In the genomic region with DNA sequence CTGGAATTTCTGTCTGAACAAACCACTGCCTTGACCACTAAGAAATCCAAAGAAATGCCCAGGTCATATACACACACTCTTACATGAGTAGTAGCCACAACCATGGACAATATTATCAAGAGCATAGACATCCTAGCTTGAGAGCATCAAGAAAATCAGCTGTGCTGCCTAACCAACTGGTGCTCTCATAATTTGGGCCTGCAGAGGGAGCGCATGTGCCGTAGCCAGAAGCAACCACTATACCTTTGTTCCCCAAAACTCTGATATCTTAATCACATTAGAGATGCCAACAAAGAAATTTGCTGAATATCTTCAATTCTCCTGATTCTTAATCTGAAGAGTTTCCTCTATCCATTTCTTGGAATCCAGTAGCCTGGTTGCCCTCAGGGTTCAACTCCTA, we compare ENCODE assay signal across 9 cellular contexts.
DNase-seq lines count a peak whose midpoint lies in the region; ATAC-seq, FAIRE-seq and TF ChIP-seq lines count a peak whose summit lies in the region.
"Had no signal": no experiment of that assay in that cellular context is flagged by ENCODE, and none has a peak within 500 bp of the region (broad histone marks: within the 10 kb centered on the region; RNA-seq: fewer than 3 reads in every experiment).

No MANE protein-coding gene starts in this region.

- no peak overlapping the region for H3K27ac Mint-ChIP-seq in T-helper 2 cell treated with Interferon-gamma antibody and Interleukin-4, amounts not matched to agents 5 μg/mL and 100 μg/mL, for 36 hours

- TF ChIP-seq POLR2A in HCT116 (IDR thresholded peaks at IDR 0.05; ENCODE audit: borderline replicate concordance, extremely low read depth, insufficient read depth, insufficient read length) = no peak
- no peak for TF ChIP-seq POLR2A in erythroblast (IDR thresholded peaks at IDR 0.05; ENCODE audit: low read length)

- intact Hi-C loops in HCT116 (cut with micrococcal nuclease) = no loop called here

- TF ChIP-seq RAD21 in HCT116 (IDR thresholded peaks at IDR 0.05; ENCODE audit: low read depth) = peak; percentile 39

- DNase-seq in EH (ENCODE audit: low read depth) (peak; percentile 26), HCT116 (ENCODE audit: low read depth, low spot score) (peak; percentile 8), erythroblast (lab: John Stamatoyannopoulos, UW) (peak; percentile 5 to 22), mucosa of gallbladder (ENCODE audit: low spot score) (no peak), small intestine (no peak)
- DNase-seq in T-helper 2 cell treated with Interferon-gamma antibody and Interleukin-4, amounts not matched to agents 5 μg/mL and 100 μg/mL, for 36 hours (ENCODE audit: low spot score) = peak; percentile 6
- DNase-seq in stimulated activated CD8-positive, alpha-beta memory T cell treated with anti-CD3 and anti-CD28 coated beads, Interleukin-4, amount 100 ng/mL, for 48 hours = peak; percentile 42

- H3K27ac ChIP-seq in HCT116 (ENCODE audit: low read depth, low read length) (no peak overlapping the region), small intestine (ENCODE audit: low read depth in 1 of 2, low read length in 1 of 2) (no peak overlapping the region)

- peak in 2 of 3 experiments; percentile 21 to 36; a peak in 2 of 6 replicates for TF ChIP-seq CTCF in HCT116 (IDR thresholded peaks at IDR 0.05 in 2 of 3, conservative IDR thresholded peaks at IDR 0.05 in 1 of 3; ENCODE audit: borderline replicate concordance in 1 of 3, insufficient read depth in 1 of 3, low read depth in 2 of 3, low read length in 2 of 3)

- no peaks in the 10 kb centered on the region for H3K27me3 ChIP-seq in HCT116 (ENCODE audit: insufficient read depth, low read length)
- H3K27me3 ChIP-seq in small intestine (ENCODE audit: control insufficient read depth in 2 of 2, insufficient read depth in 2 of 2, low read length in 2 of 2) = no peaks in the 10 kb centered on the region

- no peaks in the 10 kb centered on the region for H4K20me1 ChIP-seq in HCT116 (ENCODE audit: insufficient read depth)

- POLR2A ChIA-PET in HCT116 (lab: Charles Lee) = no interaction called here

- ATAC-seq in HCT116 (peak; percentile 64; the same call in 1 of the 2 replicates), HG02981 (IDR thresholded peaks at IDR 0.05; ENCODE audit: unreplicated experiment) (no peak)

- no peak overlapping the region for H3K9ac ChIP-seq in HCT116 (ENCODE audit: low read length)

- no peaks in the 10 kb centered on the region for H3K9me2 ChIP-seq in HCT116 (ENCODE audit: insufficient read depth)

- FAIRE-seq in small intestine (lab: Jason Lieb, UNC) = no peak
- FAIRE-seq: islet of Langerhans had no signal

- RAD21 ChIA-PET in HCT116 (lab: Charles Lee; ENCODE audit: low non-redundant PET in 1 of 2, low total read pairs in 2 of 2, uncharacterized antibody in 2 of 2, unreplicated experiment in 2 of 2) = no interaction called here

- no peaks in the 10 kb centered on the region for H3K36me3 Mint-ChIP-seq in T-helper 2 cell treated with Interferon-gamma antibody and Interleukin-4, amounts not matched to agents 5 μg/mL and 100 μg/mL, for 36 hours (ENCODE audit: low read depth)

- H3K4me1 Mint-ChIP-seq in T-helper 2 cell treated with Interferon-gamma antibody and Interleukin-4, amounts not matched to agents 5 μg/mL and 100 μg/mL, for 36 hours (ENCODE audit: low read depth) = no peaks in the 10 kb centered on the region

- CTCF ChIA-PET in HCT116 (lab: Charles Lee) = no interaction called here

- H3K9me3 Mint-ChIP-seq in T-helper 2 cell treated with Interferon-gamma antibody and Interleukin-4, amounts not matched to agents 5 μg/mL and 100 μg/mL, for 36 hours = no peaks in the 10 kb centered on the region

- H3K4me3 Mint-ChIP-seq in T-helper 2 cell treated with Interferon-gamma antibody and Interleukin-4, amounts not matched to agents 5 μg/mL and 100 μg/mL, for 36 hours = no peak overlapping the region

- no TSS peak for BruUV-seq in HCT116 (replicated peaks; lab: Mats Ljungman, UMichigan)

- H3K79me2 ChIP-seq in HCT116 (ENCODE audit: insufficient read depth, low read length) = no peaks in the 10 kb centered on the region

- no peaks in the 10 kb centered on the region for H3K36me3 ChIP-seq in HCT116 (ENCODE audit: control insufficient read depth in 1 of 2, insufficient read depth in 2 of 2, low read length in 2 of 2)
- H3K36me3 ChIP-seq in small intestine (ENCODE audit: control insufficient read depth in 2 of 2, insufficient read depth in 2 of 2, low read length in 2 of 2) = no peaks in the 10 kb centered on the region

- H3K4me3 ChIP-seq in HCT116 (replicated peaks in 1 of 2; ENCODE audit: low read depth in 1 of 2, low read length in 2 of 2) = no peak overlapping the region
- no peak overlapping the region for H3K4me3 ChIP-seq in small intestine (ENCODE audit: low read depth in 1 of 2, low read length in 2 of 2)

- H3K4me1 ChIP-seq in HCT116 (ENCODE audit: control insufficient read depth in 1 of 2, insufficient read depth in 2 of 2, low read length in 2 of 2) (peaks cover 2 to 9% of the 10 kb centered on the region in 2 experiments; a peak in 3 of 4 replicates), small intestine (ENCODE audit: control insufficient read depth in 2 of 2, insufficient read depth in 1 of 2, low read depth in 1 of 2, low read length in 1 of 2) (no peaks in the 10 kb centered on the region)

- H3K4me2 ChIP-seq in HCT116 (ENCODE audit: low read length) = no peak overlapping the region

- peaks cover 0 to 5% of the 10 kb centered on the region in 2 experiments; a peak in 1 of 4 replicates for H3K9me3 ChIP-seq in HCT116 (ENCODE audit: control insufficient read depth in 1 of 2, insufficient read depth in 1 of 2, low read depth in 1 of 2, low read length in 2 of 2)
- H3K9me3 ChIP-seq in small intestine (ENCODE audit: control insufficient read depth, low read depth) = no peaks in the 10 kb centered on the region

- H3K27me3 Mint-ChIP-seq in T-helper 2 cell treated with Interferon-gamma antibody and Interleukin-4, amounts not matched to agents 5 μg/mL and 100 μg/mL, for 36 hours (ENCODE audit: low read depth) = peaks cover 12% of the 10 kb centered on the region

- no peak overlapping the region for H2AFZ ChIP-seq in HCT116 (ENCODE audit: low read depth, low read length, poor library complexity, severe bottlenecking)

- 30 to 61% (median 38%) methylated on average over 2 of the region's 2 CpGs for WGBS in small intestine, 3 donors

TF ChIP-seq in HCT116, 20 proteins besides CTCF, POLR2A, EP300 and RAD21:
- TF ChIP-seq CBX3 (IDR thresholded peaks at IDR 0.05; ENCODE audit: low read depth) (peak; percentile 32; the same call in 1 of the 2 replicates), JUND (IDR thresholded peaks at IDR 0.05) (no peak), ELF1 (IDR thresholded peaks at IDR 0.05; ENCODE audit: borderline replicate concordance, low read depth) (no peak)

Comparison
In these comparisons a context has a peak if more than half of its experiments do, and no peak if none do; other contexts are left out.
1. DNase-seq: peak in EH (single experiment), HCT116 (single experiment), T-helper 2 cell treated with Interferon-gamma antibody and Interleukin-4, amounts not matched to agents 5 μg/mL and 100 μg/mL, for 36 hours (single experiment), erythroblast (2 of 2) and stimulated activated CD8-positive, alpha-beta memory T cell treated with anti-CD3 and anti-CD28 coated beads, Interleukin-4, amount 100 ng/mL, for 48 hours (single experiment); none in mucosa of gallbladder (single experiment) and small intestine (single experiment).